Comparison of ENCODE assay signal across 28 cellular contexts in the genomic region with DNA sequence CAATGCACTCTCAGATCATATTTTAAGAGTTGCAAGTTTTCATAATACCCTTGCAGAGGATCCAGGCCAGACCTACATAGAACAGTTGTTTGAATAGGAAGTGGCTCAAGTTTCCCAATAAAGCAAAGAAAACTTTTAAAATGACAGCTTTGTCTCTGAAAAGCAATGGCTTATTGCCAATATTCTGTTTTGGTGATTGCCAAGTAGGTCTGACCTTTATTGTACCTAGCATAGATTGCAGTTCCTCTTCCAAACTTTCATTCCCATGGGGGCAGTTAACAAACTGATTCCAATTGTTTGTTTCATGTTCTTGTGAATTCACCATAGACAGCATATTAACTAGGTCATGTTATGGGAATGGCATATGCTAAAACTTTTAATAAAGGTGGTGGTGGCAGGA.
"Had no signal": no experiment of that assay in that cellular context is flagged by ENCODE, and none has a peak within 500 bp of the region (broad histone marks: within the 10 kb centered on the region; RNA-seq: fewer than 3 reads in every experiment).

No MANE protein-coding gene starts in this region.

- H3K9me3 ChIP-seq: esophagus muscularis mucosa, heart right ventricle, prostate gland, right atrium auricular region, sigmoid colon, thoracic aorta, tibial nerve, upper lobe of right lung, uterus had no signal

- DNase-seq: cerebellar nuclear complex; cortex of kidney; effector CD8-positive, alpha-beta T cell; endodermal cell; foreskin melanocyte; glutamatergic neuron; heart right ventricle; hypothalamus; immature natural killer cell; islet precursor cell; kidney glomerular epithelial cell; left colon; mesenchymal stem cell; midbrain; naive thymus-derived CD4-positive, alpha-beta T cell; sigmoid colon; spleen; stimulated activated CD4-positive, alpha-beta T cell treated with anti-CD3 and anti-CD28 coated beads, Interleukin-15, amount 100 ng/mL, for 24 hours; stimulated activated CD4-positive, alpha-beta T cell treated with anti-CD3 and anti-CD28 coated beads, Interleukin-2, amount 100 ng/mL, for 48 hours; stimulated activated naive B cell treated with anti-CD40 and anti-IgM and Interleukin-4, amounts not matched to agents 10 μg/mL and 1 μg/mL and 100 μg/mL, for 72 hours; upper lobe of right lung; uterus had no signal

- H3K4me2 ChIP-seq: neural progenitor cell had no signal

- H3K4me1 ChIP-seq: esophagus muscularis mucosa, neural progenitor cell, prostate gland, right atrium auricular region, sigmoid colon, spleen, tibial nerve, upper lobe of right lung, uterus had no signal

- H3K27me3 ChIP-seq: esophagus muscularis mucosa, neural progenitor cell, right atrium auricular region, sigmoid colon, spleen, tibial nerve, upper lobe of right lung, uterus had no signal

- ATAC-seq: left colon; naive thymus-derived CD4-positive, alpha-beta T cell; stimulated activated naive B cell treated with anti-CD40 and anti-IgM and Interleukin-4, amounts not matched to agents 10 μg/mL and 1 μg/mL and 100 μg/mL, for 72 hours; upper lobe of right lung had no signal

- H3K36me3 ChIP-seq: esophagus muscularis mucosa, heart right ventricle, neural progenitor cell, prostate gland, right atrium auricular region, sigmoid colon, spleen, thoracic aorta, tibial nerve, upper lobe of right lung, uterus had no signal

- H2AFZ ChIP-seq: neural progenitor cell had no signal

- H3K4me3 ChIP-seq: esophagus muscularis mucosa, heart right ventricle, neural progenitor cell, prostate gland, right atrium auricular region, sigmoid colon, spleen, thoracic aorta, tibial nerve, upper lobe of right lung, uterus had no signal

- H3K9ac ChIP-seq: neural progenitor cell had no signal

- H3K27ac ChIP-seq: esophagus muscularis mucosa, heart right ventricle, neural progenitor cell, prostate gland, right atrium auricular region, sigmoid colon, spleen, thoracic aorta, tibial nerve, upper lobe of right lung, uterus had no signal
